ENCODE assay signal across 19 cellular contexts in genomic region chr2:58120626-58121229, GRCh38.
"Had no signal": no experiment of that assay in that cellular context is flagged by ENCODE, and none has a peak within 500 bp of the region (broad histone marks: within the 10 kb centered on the region; RNA-seq: fewer than 3 reads in every experiment).

No MANE protein-coding gene starts in this region.

- H3K9me3 ChIP-seq: ascending aorta, gastroesophageal sphincter had no signal

- H3K4me1 ChIP-seq: ascending aorta, gastroesophageal sphincter, heart right ventricle, neural progenitor cell had no signal

- H3K27me3 ChIP-seq: ascending aorta, gastroesophageal sphincter, heart right ventricle, neural progenitor cell had no signal

- H3K27ac ChIP-seq: ascending aorta, gastroesophageal sphincter, heart right ventricle, neural progenitor cell had no signal

- DNase-seq: activated B cell treated with CpG ODN at 0.5 μM for 24 hours; activated CD4-positive, alpha-beta T cell treated with anti-CD3 and anti-CD28 coated beads, Interleukin-2, amount 10 ng/mL, durations not matched to agents 24 days and 14 days; activated CD8-positive, alpha-beta T cell treated with anti-CD3 and anti-CD28 coated beads for 36 hours; activated effector memory CD4-positive, alpha-beta T cell treated with Interleukin-2 at 50 U/mL for 16 hours; activated naive CD4-positive, alpha-beta T cell treated with anti-CD3 and anti-CD28 coated beads, Interleukin-2, amount 50 U/mL, for 16 hours; activated T-cell treated with anti-CD3 and anti-CD28 coated beads, Interleukin-2, amount 50 U/mL, for 1 hour; cerebellar nuclear complex; cortex of kidney; effector CD4-positive, alpha-beta T cell; heart right ventricle; immature natural killer cell; left ventricle myocardium superior; naive thymus-derived CD4-positive, alpha-beta T cell; stimulated activated naive CD4-positive, alpha-beta T cell had no signal

- H3K4me3 Mint-ChIP-seq: activated B cell treated with CpG ODN at 0.5 μM for 24 hours; activated CD4-positive, alpha-beta T cell treated with anti-CD3 and anti-CD28 coated beads, Interleukin-2, amount 10 ng/mL, durations not matched to agents 24 days and 14 days; activated CD8-positive, alpha-beta T cell treated with anti-CD3 and anti-CD28 coated beads for 36 hours; immature natural killer cell; naive thymus-derived CD4-positive, alpha-beta T cell; neural progenitor cell had no signal

- H3K4me1 Mint-ChIP-seq: activated B cell treated with CpG ODN at 0.5 μM for 24 hours; activated CD4-positive, alpha-beta T cell treated with anti-CD3 and anti-CD28 coated beads, Interleukin-2, amount 10 ng/mL, durations not matched to agents 24 days and 14 days; immature natural killer cell; neural progenitor cell had no signal

- H3K4me3 ChIP-seq: ascending aorta, gastroesophageal sphincter, heart right ventricle, neural progenitor cell had no signal

- H3K27ac Mint-ChIP-seq: activated B cell treated with CpG ODN at 0.5 μM for 24 hours; activated CD4-positive, alpha-beta T cell treated with anti-CD3 and anti-CD28 coated beads, Interleukin-2, amount 10 ng/mL, durations not matched to agents 24 days and 14 days; activated CD8-positive, alpha-beta T cell treated with anti-CD3 and anti-CD28 coated beads for 36 hours; immature natural killer cell; naive thymus-derived CD4-positive, alpha-beta T cell; neural progenitor cell; progenitor cell of endocrine pancreas had no signal

- H3K36me3 ChIP-seq: neural progenitor cell had no signal

- H3K9me3 Mint-ChIP-seq: immature natural killer cell had no signal

- H3K27me3 Mint-ChIP-seq: activated B cell treated with CpG ODN at 0.5 μM for 24 hours; activated CD4-positive, alpha-beta T cell treated with anti-CD3 and anti-CD28 coated beads, Interleukin-2, amount 10 ng/mL, durations not matched to agents 24 days and 14 days; activated CD8-positive, alpha-beta T cell treated with anti-CD3 and anti-CD28 coated beads for 36 hours; naive thymus-derived CD4-positive, alpha-beta T cell; progenitor cell of endocrine pancreas had no signal

- ATAC-seq: activated CD8-positive, alpha-beta T cell treated with anti-CD3 and anti-CD28 coated beads for 36 hours; esophagus mucosa; gastroesophageal sphincter; heart right ventricle; left ventricle myocardium superior; naive thymus-derived CD4-positive, alpha-beta T cell had no signal
